Comparison of ENCODE assay signal across 8 cellular contexts in the genomic region with DNA sequence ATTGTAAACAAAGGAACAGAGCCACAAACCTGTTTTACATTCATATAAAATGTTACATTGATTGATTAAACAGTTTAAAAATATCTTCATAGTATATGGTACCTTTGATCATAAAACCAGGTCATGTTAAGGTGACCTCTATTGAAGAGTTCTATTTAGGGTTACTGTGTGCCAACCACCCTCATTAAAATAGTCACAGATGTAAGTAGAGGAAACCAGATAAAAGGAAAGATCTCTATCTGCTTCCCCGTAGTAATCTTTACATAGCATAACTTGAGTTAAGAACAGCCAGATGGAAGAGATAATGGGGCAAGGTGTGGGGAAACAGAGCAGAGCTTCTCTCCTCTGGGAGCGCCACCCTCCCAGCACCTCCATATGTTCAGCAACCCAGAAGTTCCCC.
DNase-seq lines count a peak whose midpoint lies in the region; ATAC-seq and TF ChIP-seq lines count a peak whose summit lies in the region.
"Not testable (repeated sequence)": the region's sequence is repeated elsewhere in the genome, so short reads cannot be mapped to it uniquely, and the experiment has no call there.

No MANE protein-coding gene starts in this region.

- H3K4me3 Mint-ChIP-seq in CD4-positive, alpha-beta T cell, result peak overlapping the region; percentile 27
- H3K4me3 Mint-ChIP-seq in T-helper 1 cell treated with Interleukin-12 subunit alpha and Interleukin-12 subunit beta and Interleukin-4 antibody, amounts not matched to agents 30 μg/mL and 1 μg/mL, for 36 hours, result peak overlapping the region; percentile 18
- H3K4me3 Mint-ChIP-seq in activated CD4-positive, alpha-beta memory T cell treated with anti-CD3 and anti-CD28 coated beads for 36 hours; activated naive CD8-positive, alpha-beta T cell treated with anti-CD3 and anti-CD28 coated beads, Interleukin-2, amount 10 ng/mL, durations not matched to agents 7 days and 5 days: not testable (repeated sequence)
- H3K4me3 Mint-ChIP-seq in activated T-helper 1 cell treated with anti-CD3 and anti-CD28 coated beads, Interleukin-12 subunit alpha, Interleukin-12 subunit beta, Interleukin-2, Interleukin-4 antibody, amounts not matched to agents 30 ng/mL and 10 ng/mL and 1 ng/mL, durations not matched to agents 14 hours and 24 hours and 36 hours, result peak overlapping the region; percentile 28
- H3K4me3 Mint-ChIP-seq in naive thymus-derived CD8-positive, alpha-beta T cell, result peak overlapping the region in 2 of 10 donors; percentile 23 to 49
- peak overlapping the region; percentile 15 for H3K4me3 Mint-ChIP-seq in stimulated activated effector memory CD8-positive, alpha-beta T cell treated with anti-CD3 and anti-CD28 coated beads, Interleukin-12 subunit alpha, Interleukin-12 subunit beta, amount 100 ng/mL, for 72 hours

- not testable (repeated sequence) for H3K36me3 Mint-ChIP-seq in CD4-positive, alpha-beta T cell (ENCODE audit: low read depth); activated CD4-positive, alpha-beta memory T cell treated with anti-CD3 and anti-CD28 coated beads for 36 hours; activated naive CD8-positive, alpha-beta T cell treated with anti-CD3 and anti-CD28 coated beads, Interleukin-2, amount 10 ng/mL, durations not matched to agents 7 days and 5 days; naive thymus-derived CD8-positive, alpha-beta T cell; stimulated activated effector memory CD8-positive, alpha-beta T cell treated with anti-CD3 and anti-CD28 coated beads, Interleukin-12 subunit alpha, Interleukin-12 subunit beta, amount 100 ng/mL, for 72 hours
- H3K36me3 Mint-ChIP-seq in T-helper 1 cell treated with Interleukin-12 subunit alpha and Interleukin-12 subunit beta and Interleukin-4 antibody, amounts not matched to agents 30 μg/mL and 1 μg/mL, for 36 hours (ENCODE audit: low read depth), result peaks cover 27% of the 10 kb centered on the region
- H3K36me3 Mint-ChIP-seq in activated T-helper 1 cell treated with anti-CD3 and anti-CD28 coated beads, Interleukin-12 subunit alpha, Interleukin-12 subunit beta, Interleukin-2, Interleukin-4 antibody, amounts not matched to agents 30 ng/mL and 10 ng/mL and 1 ng/mL, durations not matched to agents 14 hours and 24 hours and 36 hours (ENCODE audit: low read depth), result peaks cover 20% of the 10 kb centered on the region

- H3K27ac ChIP-seq in CD4-positive, alpha-beta T cell (ENCODE audit: low read depth, low read length), result not testable (repeated sequence)
- peak overlapping the region; percentile 59 for H3K27ac ChIP-seq in HL-60 (replicated peaks)

- POLR2A ChIA-PET in CD4-positive, alpha-beta T cell (lab: Charles Lee); activated naive CD8-positive, alpha-beta T cell treated with anti-CD3 and anti-CD28 coated beads, Interleukin-2, amount 10 ng/mL, durations not matched to agents 7 days and 5 days (lab: Charles Lee); naive thymus-derived CD8-positive, alpha-beta T cell (lab: Charles Lee): not testable (repeated sequence)
- POLR2A ChIA-PET in activated CD4-positive, alpha-beta memory T cell treated with anti-CD3 and anti-CD28 coated beads for 36 hours (lab: Charles Lee), result interaction anchor here (0.6 kb wide), 1 partner anchor 18 kb away, joined by 3 read pairs; no protein-coding TSS in a partner anchor

- not testable (repeated sequence) for H3K9me3 ChIP-seq in CD4-positive, alpha-beta T cell (ENCODE audit: control insufficient read depth, low read length)

- not testable (repeated sequence) for H3K4me3 ChIP-seq in HL-60 (replicated peaks; ENCODE audit: insufficient read depth, low read length)

- not testable (repeated sequence) for H3K27me3 Mint-ChIP-seq in CD4-positive, alpha-beta T cell; T-helper 1 cell treated with Interleukin-12 subunit alpha and Interleukin-12 subunit beta and Interleukin-4 antibody, amounts not matched to agents 30 μg/mL and 1 μg/mL, for 36 hours (ENCODE audit: low read depth); activated CD4-positive, alpha-beta memory T cell treated with anti-CD3 and anti-CD28 coated beads for 36 hours; activated T-helper 1 cell treated with anti-CD3 and anti-CD28 coated beads, Interleukin-12 subunit alpha, Interleukin-12 subunit beta, Interleukin-2, Interleukin-4 antibody, amounts not matched to agents 30 ng/mL and 10 ng/mL and 1 ng/mL, durations not matched to agents 14 hours and 24 hours and 36 hours (ENCODE audit: insufficient read depth); activated naive CD8-positive, alpha-beta T cell treated with anti-CD3 and anti-CD28 coated beads, Interleukin-2, amount 10 ng/mL, durations not matched to agents 7 days and 5 days; naive thymus-derived CD8-positive, alpha-beta T cell

- H3K27me3 ChIP-seq in CD4-positive, alpha-beta T cell (ENCODE audit: control insufficient read depth, insufficient read depth, low read length); HL-60 (ENCODE audit: insufficient read depth, poor library complexity, severe bottlenecking): not testable (repeated sequence)

- TF ChIP-seq CTCF in CD4-positive, alpha-beta T cell (IDR thresholded peaks at IDR 0.05); HL-60 (IDR thresholded peaks at IDR 0.05; ENCODE audit: insufficient read depth, low read length): not testable (repeated sequence)

- not testable (repeated sequence) for DNase-seq in CD4-positive, alpha-beta T cell; HL-60 (ENCODE audit: low read depth in 1 of 2, low spot score in 1 of 2); activated CD4-positive, alpha-beta memory T cell treated with anti-CD3 and anti-CD28 coated beads for 36 hours; activated T-helper 1 cell treated with anti-CD3 and anti-CD28 coated beads, Interleukin-12 subunit alpha, Interleukin-12 subunit beta, Interleukin-2, Interleukin-4 antibody, amounts not matched to agents 30 ng/mL and 10 ng/mL and 1 ng/mL, durations not matched to agents 14 hours and 24 hours and 36 hours (ENCODE audit: low spot score); activated naive CD8-positive, alpha-beta T cell treated with anti-CD3 and anti-CD28 coated beads, Interleukin-2, amount 10 ng/mL, durations not matched to agents 7 days and 5 days; naive thymus-derived CD8-positive, alpha-beta T cell; stimulated activated effector memory CD8-positive, alpha-beta T cell treated with anti-CD3 and anti-CD28 coated beads, Interleukin-12 subunit alpha, Interleukin-12 subunit beta, amount 100 ng/mL, for 72 hours (ENCODE audit: low spot score in 2 of 2)

- CTCF ChIA-PET in CD4-positive, alpha-beta T cell (lab: Charles Lee); activated CD4-positive, alpha-beta memory T cell treated with anti-CD3 and anti-CD28 coated beads for 36 hours (lab: Charles Lee): not testable (repeated sequence)

- ATAC-seq in CD4-positive, alpha-beta T cell (ENCODE audit: poor library complexity), result peak; percentile 50
- peak; percentile 13 for ATAC-seq in activated naive CD8-positive, alpha-beta T cell treated with anti-CD3 and anti-CD28 coated beads, Interleukin-2, amount 10 ng/mL, durations not matched to agents 7 days and 5 days (ENCODE audit: low read depth)
- ATAC-seq in naive thymus-derived CD8-positive, alpha-beta T cell, result peak; percentile 39 to 64
- ATAC-seq in stimulated activated effector memory CD8-positive, alpha-beta T cell treated with anti-CD3 and anti-CD28 coated beads, Interleukin-12 subunit alpha, Interleukin-12 subunit beta, amount 100 ng/mL, for 72 hours, result not testable (repeated sequence)

- intact Hi-C loops in CD4-positive, alpha-beta T cell (cut with DNase I, micrococcal nuclease); activated CD4-positive, alpha-beta memory T cell treated with anti-CD3 and anti-CD28 coated beads for 36 hours (cut with micrococcal nuclease): not testable (repeated sequence)
- intact Hi-C loops in activated T-helper 1 cell treated with anti-CD3 and anti-CD28 coated beads, Interleukin-12 subunit alpha, Interleukin-12 subunit beta, Interleukin-2, Interleukin-4 antibody, amounts not matched to agents 30 ng/mL and 10 ng/mL and 1 ng/mL, durations not matched to agents 14 hours and 24 hours and 36 hours (cut with micrococcal nuclease), result loop anchor here (5.0 kb wide), 1 partner anchor 119 kb away; the partner anchor contains the start of gene LIMS1

- not testable (repeated sequence) for H3K9me3 Mint-ChIP-seq in CD4-positive, alpha-beta T cell; activated CD4-positive, alpha-beta memory T cell treated with anti-CD3 and anti-CD28 coated beads for 36 hours; activated naive CD8-positive, alpha-beta T cell treated with anti-CD3 and anti-CD28 coated beads, Interleukin-2, amount 10 ng/mL, durations not matched to agents 7 days and 5 days; naive thymus-derived CD8-positive, alpha-beta T cell; stimulated activated effector memory CD8-positive, alpha-beta T cell treated with anti-CD3 and anti-CD28 coated beads, Interleukin-12 subunit alpha, Interleukin-12 subunit beta, amount 100 ng/mL, for 72 hours
- H3K9me3 Mint-ChIP-seq in T-helper 1 cell treated with Interleukin-12 subunit alpha and Interleukin-12 subunit beta and Interleukin-4 antibody, amounts not matched to agents 30 μg/mL and 1 μg/mL, for 36 hours, result peaks cover 14% of the 10 kb centered on the region
- peaks cover 14% of the 10 kb centered on the region for H3K9me3 Mint-ChIP-seq in activated T-helper 1 cell treated with anti-CD3 and anti-CD28 coated beads, Interleukin-12 subunit alpha, Interleukin-12 subunit beta, Interleukin-2, Interleukin-4 antibody, amounts not matched to agents 30 ng/mL and 10 ng/mL and 1 ng/mL, durations not matched to agents 14 hours and 24 hours and 36 hours

- peaks cover 60% of the 10 kb centered on the region for H3K4me1 Mint-ChIP-seq in CD4-positive, alpha-beta T cell (ENCODE audit: low read depth)
- H3K4me1 Mint-ChIP-seq in T-helper 1 cell treated with Interleukin-12 subunit alpha and Interleukin-12 subunit beta and Interleukin-4 antibody, amounts not matched to agents 30 μg/mL and 1 μg/mL, for 36 hours (ENCODE audit: low read depth), result peaks cover 44% of the 10 kb centered on the region
- H3K4me1 Mint-ChIP-seq in activated CD4-positive, alpha-beta memory T cell treated with anti-CD3 and anti-CD28 coated beads for 36 hours (ENCODE audit: low read depth), result peaks cover 55% of the 10 kb centered on the region
- H3K4me1 Mint-ChIP-seq in activated T-helper 1 cell treated with anti-CD3 and anti-CD28 coated beads, Interleukin-12 subunit alpha, Interleukin-12 subunit beta, Interleukin-2, Interleukin-4 antibody, amounts not matched to agents 30 ng/mL and 10 ng/mL and 1 ng/mL, durations not matched to agents 14 hours and 24 hours and 36 hours (ENCODE audit: low read depth), result peaks cover 60% of the 10 kb centered on the region
- peaks cover 21% of the 10 kb centered on the region for H3K4me1 Mint-ChIP-seq in activated naive CD8-positive, alpha-beta T cell treated with anti-CD3 and anti-CD28 coated beads, Interleukin-2, amount 10 ng/mL, durations not matched to agents 7 days and 5 days
- peaks cover 9 to 32% (median 19%) of the 10 kb centered on the region in 4 donors for H3K4me1 Mint-ChIP-seq in naive thymus-derived CD8-positive, alpha-beta T cell
- peaks cover 31% of the 10 kb centered on the region for H3K4me1 Mint-ChIP-seq in stimulated activated effector memory CD8-positive, alpha-beta T cell treated with anti-CD3 and anti-CD28 coated beads, Interleukin-12 subunit alpha, Interleukin-12 subunit beta, amount 100 ng/mL, for 72 hours

- H3K27ac Mint-ChIP-seq in CD4-positive, alpha-beta T cell, result peak overlapping the region; percentile 83
- H3K27ac Mint-ChIP-seq in T-helper 1 cell treated with Interleukin-12 subunit alpha and Interleukin-12 subunit beta and Interleukin-4 antibody, amounts not matched to agents 30 μg/mL and 1 μg/mL, for 36 hours, result peak overlapping the region; percentile 84
- H3K27ac Mint-ChIP-seq in activated CD4-positive, alpha-beta memory T cell treated with anti-CD3 and anti-CD28 coated beads for 36 hours, result peak overlapping the region; percentile 79
- peak overlapping the region; percentile 73 for H3K27ac Mint-ChIP-seq in activated T-helper 1 cell treated with anti-CD3 and anti-CD28 coated beads, Interleukin-12 subunit alpha, Interleukin-12 subunit beta, Interleukin-2, Interleukin-4 antibody, amounts not matched to agents 30 ng/mL and 10 ng/mL and 1 ng/mL, durations not matched to agents 14 hours and 24 hours and 36 hours
- H3K27ac Mint-ChIP-seq in activated naive CD8-positive, alpha-beta T cell treated with anti-CD3 and anti-CD28 coated beads, Interleukin-2, amount 10 ng/mL, durations not matched to agents 7 days and 5 days, result peak overlapping the region; percentile 73
- H3K27ac Mint-ChIP-seq in naive thymus-derived CD8-positive, alpha-beta T cell, result peak overlapping the region in 1 of 10 donors; percentile 9
- peak overlapping the region; percentile 74 for H3K27ac Mint-ChIP-seq in stimulated activated effector memory CD8-positive, alpha-beta T cell treated with anti-CD3 and anti-CD28 coated beads, Interleukin-12 subunit alpha, Interleukin-12 subunit beta, amount 100 ng/mL, for 72 hours
